Comparison of ENCODE assay signal across 1 cellular context in the genomic region with DNA sequence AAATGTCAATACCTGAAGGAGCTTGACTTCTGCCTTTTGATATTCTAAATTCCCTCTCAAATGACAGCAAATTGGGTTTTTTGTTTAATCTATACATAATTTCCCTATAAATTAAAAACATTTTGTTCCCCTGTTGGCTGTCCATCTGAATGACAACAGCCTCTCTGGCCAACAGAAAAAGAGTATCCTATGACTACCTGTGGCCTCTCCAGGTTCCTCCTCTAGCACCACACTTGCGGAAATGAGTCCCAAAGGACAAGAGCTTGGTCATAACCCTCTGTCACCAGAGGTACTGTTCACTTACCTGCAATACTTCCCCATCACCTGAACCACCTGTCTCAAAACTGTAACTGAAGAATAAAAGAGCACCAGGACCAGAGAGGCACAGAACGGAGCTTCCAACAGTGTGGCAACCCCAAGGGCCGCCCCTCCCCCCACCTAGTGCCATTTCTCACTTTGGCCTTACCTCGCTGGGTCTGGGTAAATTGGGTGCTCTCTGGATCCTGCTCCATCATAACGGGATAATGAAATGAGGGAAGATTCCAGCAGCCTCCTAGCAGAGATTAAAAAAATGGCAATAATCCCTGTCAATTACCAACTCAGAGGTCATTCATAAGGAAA.
TF ChIP-seq lines count a peak whose summit lies in the region.

No MANE protein-coding gene starts in this region.

TF ChIP-seq in IMR-90, 13 proteins besides CTCF, POLR2A, EP300 and RAD21:
- TF ChIP-seq CEBPB (IDR thresholded peaks at IDR 0.05; ENCODE audit: low read depth, low read length) (no peak), MXI1 (IDR thresholded peaks at IDR 0.05; ENCODE audit: borderline replicate concordance, low read depth, low read length) (no peak), MAZ (IDR thresholded peaks at IDR 0.05; ENCODE audit: borderline replicate concordance, low read depth, low read length) (no peak), RFX5 (IDR thresholded peaks at IDR 0.05; ENCODE audit: low read depth, low read length) (no peak), BHLHE40 (IDR thresholded peaks at IDR 0.05; ENCODE audit: low read depth, low read length) (no peak), NFE2L2 (IDR thresholded peaks at IDR 0.05; ENCODE audit: low read depth, low read length) (no peak), FOS (IDR thresholded peaks at IDR 0.05; ENCODE audit: low read depth, low read length) (no peak), USF2 (IDR thresholded peaks at IDR 0.05; ENCODE audit: low read depth, low read length) (no peak), CHD1 (IDR thresholded peaks at IDR 0.05; ENCODE audit: low read depth, low read length) (no peak), SMC3 (IDR thresholded peaks at IDR 0.05; ENCODE audit: low read depth, low read length) (no peak), RCOR1 (IDR thresholded peaks at IDR 0.05; ENCODE audit: insufficient replicate concordance, low read length) (no peak), MAFK (IDR thresholded peaks at IDR 0.05; ENCODE audit: low read depth, low read length) (no peak)
- TF ChIP-seq, protein P1, sequence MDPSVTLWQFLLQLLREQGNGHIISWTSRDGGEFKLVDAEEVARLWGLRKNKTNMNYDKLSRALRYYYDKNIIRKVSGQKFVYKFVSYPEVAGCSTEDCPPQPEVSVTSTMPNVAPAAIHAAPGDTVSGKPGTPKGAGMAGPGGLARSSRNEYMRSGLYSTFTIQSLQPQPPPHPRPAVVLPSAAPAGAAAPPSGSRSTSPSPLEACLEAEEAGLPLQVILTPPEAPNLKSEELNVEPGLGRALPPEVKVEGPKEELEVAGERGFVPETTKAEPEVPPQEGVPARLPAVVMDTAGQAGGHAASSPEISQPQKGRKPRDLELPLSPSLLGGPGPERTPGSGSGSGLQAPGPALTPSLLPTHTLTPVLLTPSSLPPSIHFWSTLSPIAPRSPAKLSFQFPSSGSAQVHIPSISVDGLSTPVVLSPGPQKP (IDR thresholded peaks at IDR 0.05; ENCODE audit: borderline replicate concordance, low read depth, low read length), result no peak
TF ChIP-seq in IMR-90: peak in this region for 0.
